24 cellular contexts compared by ENCODE assay signal in genomic region chr12:100024974-100025555, GRCh38. TPM values are rescaled to one million over a fixed set of nuclear protein-coding genes. Genes with fewer than 3 reads are reported as not detected.
"Had no signal": no experiment of that assay in that cellular context is flagged by ENCODE, and none has a peak within 500 bp of the region (broad histone marks: within the 10 kb centered on the region; RNA-seq: fewer than 3 reads in every experiment).

No MANE protein-coding gene starts in this region.

- H3K27me3 ChIP-seq: esophagus squamous epithelium, heart left ventricle, right lobe of liver, stomach, suprapubic skin, tibial nerve had no signal

- FAIRE-seq: urothelium cell line had no signal

- H3K27ac ChIP-seq: esophagus squamous epithelium, heart left ventricle, right lobe of liver, stomach, suprapubic skin, tibial nerve had no signal

- H3K36me3 ChIP-seq: esophagus squamous epithelium, heart left ventricle, right lobe of liver, stomach, suprapubic skin, tibial nerve had no signal

- H3K4me1 ChIP-seq: esophagus squamous epithelium, heart left ventricle, right lobe of liver, stomach, suprapubic skin, tibial nerve had no signal

- H3K4me3 ChIP-seq: esophagus squamous epithelium, heart left ventricle, mucosa of descending colon, right lobe of liver, stomach, suprapubic skin, tibial nerve had no signal

- H3K9me3 ChIP-seq: esophagus squamous epithelium, mucosa of descending colon, right lobe of liver, stomach, suprapubic skin had no signal

- ATAC-seq: activated CD4-positive, CD25-positive, alpha-beta regulatory T cell treated with anti-CD3 and anti-CD28 coated beads, Interleukin-2, amount 50 U/mL, for 24 hours; activated CD8-positive, alpha-beta memory T cell treated with anti-CD3 and anti-CD28 coated beads, Interleukin-2, amount 10 ng/mL, durations not matched to agents 7 days and 5 days; activated CD8-positive, alpha-beta T cell treated with anti-CD3 and anti-CD28 coated beads for 36 hours; activated naive CD8-positive, alpha-beta T cell treated with anti-CD3 and anti-CD28 coated beads, Interleukin-2, amount 50 U/mL, for 24 hours; heart left ventricle; left cardiac atrium; mucosa of descending colon; right lobe of liver; stimulated activated effector memory CD8-positive, alpha-beta T cell treated with anti-CD3 and anti-CD28 coated beads, Interleukin-12 subunit alpha, Interleukin-12 subunit beta, amount 100 ng/mL, for 72 hours had no signal

- DNase-seq: activated CD4-positive, alpha-beta T cell treated with anti-CD3 and anti-CD28 coated beads, Interleukin-2, amount 10 ng/mL, durations not matched to agents 24 days and 14 days; activated CD8-positive, alpha-beta memory T cell treated with anti-CD3 and anti-CD28 coated beads, Interleukin-2, amount 10 ng/mL, durations not matched to agents 7 days and 5 days; activated CD8-positive, alpha-beta T cell treated with anti-CD3 and anti-CD28 coated beads for 36 hours; activated effector memory CD4-positive, alpha-beta T cell treated with anti-CD3 and anti-CD28 coated beads, Interleukin-2, amount 50 U/mL, for 16 hours; activated naive CD4-positive, alpha-beta T cell treated with anti-CD3 and anti-CD28 coated beads, Interleukin-2, amount 50 U/mL, for 16 hours; activated naive CD8-positive, alpha-beta T cell treated with anti-CD3 and anti-CD28 coated beads, Interleukin-2, amount 50 U/mL, for 24 hours; activated T-cell treated with anti-CD3 and anti-CD28 coated beads for 4 hours; dermis blood vessel endothelial cell; effector CD8-positive, alpha-beta T cell; esophagus squamous epithelium; heart left ventricle; islet precursor cell; left cardiac atrium; mucosa of descending colon; nucleus accumbens; right lobe of liver; small intestine; stimulated activated CD4-positive, alpha-beta T cell treated with anti-CD3 and anti-CD28 coated beads, Interleukin-2, amount 100 ng/mL, for 24 hours; stomach had no signal

RNA-seq across cellular contexts. Expression of gene ANKS1B, which starts 40.3 kb away (rescaled TPM):
- total RNA-seq: dermis blood vessel endothelial cell had no signal
